ENCODE assay signal across 8 cellular contexts in the genomic region with DNA sequence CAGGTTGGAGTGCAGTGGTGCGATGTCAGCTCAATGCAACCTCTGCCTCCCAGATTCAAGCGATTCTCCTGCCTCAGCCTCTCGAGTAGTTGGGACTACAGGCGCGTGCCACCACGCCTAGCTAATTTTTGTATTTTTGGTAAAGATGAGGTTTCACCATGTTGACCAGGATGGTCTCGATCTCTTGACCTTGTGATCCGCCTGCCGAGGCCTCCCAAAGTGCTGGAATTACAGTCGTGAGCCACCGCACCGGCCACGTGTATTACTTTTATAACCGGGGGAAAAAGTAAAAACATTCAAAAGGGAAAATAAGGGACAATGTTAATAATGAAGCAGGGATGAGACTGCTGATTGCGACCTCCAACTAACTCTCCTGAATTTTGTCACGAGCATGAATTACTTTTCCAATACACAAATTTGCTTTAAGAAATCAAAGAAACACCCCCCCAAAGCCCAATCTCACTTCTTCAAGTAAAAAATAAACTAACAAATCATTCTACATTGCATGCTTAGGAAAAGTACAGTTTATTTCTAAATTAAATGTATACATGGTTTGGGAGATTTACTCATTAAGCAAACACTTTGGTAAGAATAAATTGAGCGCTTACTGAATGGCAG. TPM values are rescaled to one million over a fixed set of nuclear protein-coding genes. Genes with fewer than 3 reads are reported as not detected.
DNase-seq lines count a peak whose midpoint lies in the region; ATAC-seq, FAIRE-seq and TF ChIP-seq lines count a peak whose summit lies in the region.

No MANE protein-coding gene starts in this region.

- peaks cover 2 to 38% of the 10 kb centered on the region in 2 experiments for H3K4me1 ChIP-seq in K562 (replicated peaks in 1 of 2; ENCODE audit: control insufficient read depth in 2 of 2, insufficient read depth in 2 of 2, low read length in 2 of 2)
- peaks cover 21 to 38% (median 29%) of the 10 kb centered on the region in 4 donors for H3K4me1 ChIP-seq in transverse colon

- TF ChIP-seq POLR2A in K562 (conservative IDR thresholded peaks at IDR 0.05) = no peak
- no peak for TF ChIP-seq POLR2A in transverse colon (IDR thresholded peaks at IDR 0.05)

- H3K9ac ChIP-seq in K562 (ENCODE audit: insufficient read depth in 1 of 2, low read depth in 2 of 2, low read length in 2 of 2) = peak overlapping the region in 1 of 2 experiments; percentile 94; a peak in 3 of 4 replicates

- ATAC-seq in K562 (no peak), memory B cell (ENCODE audit: low read depth) (no peak), esophagus mucosa (no peak)

- no peak for FAIRE-seq in K562 (lab: Jason Lieb, UNC)

- H3K4me2 ChIP-seq in K562 (ENCODE audit: insufficient read depth, low read length) = peak overlapping the region; percentile 96

- peaks cover 45% of the 10 kb centered on the region for H3K4me1 Mint-ChIP-seq in activated naive CD4-positive, alpha-beta T cell treated with anti-CD3 and anti-CD28 coated beads, Interleukin-2, amount 10 ng/mL, durations not matched to agents 7 days and 5 days
- peaks cover 19% of the 10 kb centered on the region for H3K4me1 Mint-ChIP-seq in memory B cell

- TF ChIP-seq CTCF in K562 (IDR thresholded peaks at IDR 0.05 in 2 of 3, conservative IDR thresholded peaks at IDR 0.05 in 1 of 3; ENCODE audit: insufficient read depth in 2 of 3, low read depth in 1 of 3, low read length in 3 of 3) (no peak), transverse colon (IDR thresholded peaks at IDR 0.05) (no peak)

- no peak for TF ChIP-seq EP300 in K562 (IDR thresholded peaks at IDR 0.05; ENCODE audit: low read length)
- no peak for TF ChIP-seq EP300 in transverse colon (IDR thresholded peaks at IDR 0.05; ENCODE audit: low read depth)

- no peak for DNase-seq in activated naive CD4-positive, alpha-beta T cell treated with anti-CD3 and anti-CD28 coated beads, Interleukin-2, amount 10 ng/mL, durations not matched to agents 7 days and 5 days
- no peak for DNase-seq in activated naive CD4-positive, alpha-beta T cell (lab: John Stamatoyannopoulos, UW)
- DNase-seq in K562 (ENCODE audit: extremely low read depth in 1 of 4, low spot score in 3 of 4) = peak in 1 of 4 experiments; percentile 19
- DNase-seq in memory B cell (ENCODE audit: low spot score in 2 of 2) = no peak
- DNase-seq in transverse colon = no peak
- DNase-seq in SK-N-DZ (ENCODE audit: low spot score) = no peak
- no peak for DNase-seq in nucleus accumbens (lab: John Stamatoyannopoulos, UW)

- TF ChIP-seq RAD21 in K562 (CRISPR knock-in tag; conservative IDR thresholded peaks at IDR 0.05 in 1 of 2, IDR thresholded peaks at IDR 0.05 in 1 of 2) = no peak

- H3K4me3 ChIP-seq in K562 (peak overlapping the region; percentile 77), transverse colon (peak overlapping the region in 3 of 4 donors; percentile 82 to 94 (median 92))

- 67% methylated on average over 17 of the region's 17 CpGs for whole genome bisulfite sequencing in K562 (ENCODE audit: insufficient coverage, low coverage, missing lambda C conversion rate)
- 71 to 83% methylated on average over 8 to 17 of the region's 17 CpGs for WGBS in transverse colon (ENCODE audit: low coverage in 1 of 2), 2 donors

- H3K27ac Mint-ChIP-seq in activated naive CD4-positive, alpha-beta T cell treated with anti-CD3 and anti-CD28 coated beads, Interleukin-2, amount 10 ng/mL, durations not matched to agents 7 days and 5 days = peak overlapping the region; percentile 96
- peak overlapping the region; percentile 93 for H3K27ac Mint-ChIP-seq in memory B cell

- intact Hi-C loops in K562 (cut with micrococcal nuclease) = loop anchor here (2.0 kb wide), 1 partner anchor 68 kb away; no protein-coding TSS in a partner anchor
- intact Hi-C loops in transverse colon (cut with DNase I; ENCODE audit: low total_unique reads) = loop anchor here (10.0 kb wide), 1 partner anchor 290 kb away; no protein-coding TSS in a partner anchor

- H3K27me3 ChIP-seq in K562 (ENCODE audit: control insufficient read depth in 2 of 2, insufficient read depth in 2 of 2, low read length in 2 of 2) (no peaks in the 10 kb centered on the region), transverse colon (no peaks in the 10 kb centered on the region)

- H3K4me3 Mint-ChIP-seq in activated naive CD4-positive, alpha-beta T cell treated with anti-CD3 and anti-CD28 coated beads, Interleukin-2, amount 10 ng/mL, durations not matched to agents 7 days and 5 days = peak overlapping the region; percentile 92
- H3K4me3 Mint-ChIP-seq in memory B cell = peak overlapping the region; percentile 97

- peaks cover 40% of the 10 kb centered on the region for H3K79me2 ChIP-seq in K562 (ENCODE audit: control insufficient read depth, insufficient read depth, low read length)

- in situ Hi-C loops in K562 (cut with MboI) = no loop called here
- in situ Hi-C loops in transverse colon (cut with MboI; ENCODE audit: low pct_ligation_motif_present in 1 of 4, low pct_unique_long_range_greater_than_20kb in 1 of 4, low sequenced_read_pairs in 3 of 4) = no loop called here

- CTCF ChIA-PET in activated naive CD4-positive, alpha-beta T cell treated with anti-CD3 and anti-CD28 coated beads, Interleukin-2, amount 10 ng/mL, durations not matched to agents 7 days and 5 days (lab: Charles Lee) = interaction anchor here (0.8 to 1.4 kb wide), 2 partner anchors 26 to 290 kb away, joined by 3 read pairs; no protein-coding TSS in a partner anchor
- CTCF ChIA-PET in K562 (lab: Yijun Ruan, JAX; ENCODE audit: low intra/inter-chr PET ratio) = no interaction called here

- H3K36me3 ChIP-seq in K562 (ENCODE audit: control insufficient read depth, insufficient read depth, low read length) = peaks cover 39% of the 10 kb centered on the region
- no peaks in the 10 kb centered on the region for H3K36me3 ChIP-seq in transverse colon

- TSS peak; percentile 94 for BruUV-seq in K562 (replicated peaks; lab: Mats Ljungman, UMichigan)

- H3K27ac ChIP-seq in K562 (ENCODE audit: extremely low read depth, low read depth, low read length) (peak overlapping the region; percentile 99), transverse colon (peak overlapping the region; percentile 95 to 99 (median 97))

- H4K20me1 ChIP-seq in K562 (replicated peaks; ENCODE audit: control insufficient read depth, insufficient read depth, low read length) = peaks cover 19% of the 10 kb centered on the region

- peaks cover 36% of the 10 kb centered on the region for H3K36me3 Mint-ChIP-seq in activated naive CD4-positive, alpha-beta T cell treated with anti-CD3 and anti-CD28 coated beads, Interleukin-2, amount 10 ng/mL, durations not matched to agents 7 days and 5 days
- H3K36me3 Mint-ChIP-seq in memory B cell = peaks cover 12% of the 10 kb centered on the region

- H3K27me3 Mint-ChIP-seq in activated naive CD4-positive, alpha-beta T cell treated with anti-CD3 and anti-CD28 coated beads, Interleukin-2, amount 10 ng/mL, durations not matched to agents 7 days and 5 days = no peaks in the 10 kb centered on the region
- H3K27me3 Mint-ChIP-seq in memory B cell = no peaks in the 10 kb centered on the region

- peak overlapping the region; percentile 93 for H2AFZ ChIP-seq in K562 (ENCODE audit: low read depth, low read length)

- POLR2A ChIA-PET in K562 (lab: Yijun Ruan, JAX) = interaction anchor here (0.9 kb wide), 1 partner anchor 16 kb away, joined by 3 read pairs; no protein-coding TSS in a partner anchor

- peaks cover 7% of the 10 kb centered on the region for H3K9me1 ChIP-seq in K562 (ENCODE audit: control insufficient read depth, insufficient read depth, low read length)

- H3K9me3 Mint-ChIP-seq in activated naive CD4-positive, alpha-beta T cell treated with anti-CD3 and anti-CD28 coated beads, Interleukin-2, amount 10 ng/mL, durations not matched to agents 7 days and 5 days = no peaks in the 10 kb centered on the region
- peaks cover 2% of the 10 kb centered on the region for H3K9me3 Mint-ChIP-seq in memory B cell

- H3K9me3 ChIP-seq in K562 (replicated peaks; ENCODE audit: control insufficient read depth, insufficient read depth, low read depth, low read length) (0 out of 2 replicates have a peak, but pooled peaks cover 2% of the 10 kb centered on the region), transverse colon (no peaks in the 10 kb centered on the region)

RNA-seq across cellular contexts. Expression of a gene that starts 0.6 kb away (rescaled TPM):
- total RNA-seq in K562 (2011; cell fraction: chromatin; rRNA removed; ENCODE audit: low replicate concordance) = 46.0 and 78.8 TPM in 2 replicates
- total RNA-seq in K562 (2011; cell fraction: nucleolus; rRNA removed) = 18.3 and 20.5 TPM in 2 replicates
- 44.7 and 57.6 TPM in 2 replicates for total RNA-seq in K562 (2011; cell fraction: nucleoplasm; rRNA removed)
- total RNA-seq in K562 (2014; rRNA removed) (5.0 and 8.9 TPM in 2 replicates), K562 (2014; rRNA removed; fragmentation: Illumina TruSeq; extraction: Trizol) (12.8 and 18.2 TPM in 2 replicates), K562 (2015; rRNA removed; fragmentation: Illumina TruSeq; extraction: Trizol) (12.5 and 13.2 TPM in 2 replicates), K562 (2021) (16.1 and 16.6 TPM in 2 replicates), transverse colon (10 to 100 TPM; 12.7 to 29.7 (median 23.6) TPM), esophagus mucosa (18.5 TPM)
- polyA plus RNA-seq in K562 (2011; rRNA removed) (5.9 and 6.9 TPM in 2 replicates), K562 (2014; fragmentation: Illumina TruSeq; extraction: Trizol) (3.6 and 4.0 TPM in 2 replicates), K562 (2014; fragmentation: Nextera tagmentation; extraction: Ambion mirVana) (under 1 TPM; 0.21 to 0.96 TPM), K562 (2014; rRNA removed) (2.5 and 3.1 TPM in 2 replicates)
- polyA plus RNA-seq in K562 (2011; cell fraction: cytosol; rRNA removed) = 2.5 and 4.5 TPM in 2 replicates
- polyA plus RNA-seq in K562 (2011; cell fraction: nucleus; rRNA removed) = 21.1 and 29.6 TPM in 2 replicates
- 2.3 and 3.1 TPM in 2 replicates for polyA plus RNA-seq in K562 (2012)
- polyA minus RNA-seq in K562 (2011; rRNA and poly(A)+ RNA removed) = 21.8 and 28.1 TPM in 2 replicates
- polyA minus RNA-seq in K562 (2011; cell fraction: cytosol; rRNA and poly(A)+ RNA removed) = 8.1 and 15.2 TPM in 2 replicates
- 21.9 and 43.3 TPM in 2 replicates for polyA minus RNA-seq in K562 (2011; cell fraction: nucleus; rRNA and poly(A)+ RNA removed)
- polyA plus RNA-seq in SK-N-DZ (2014; cell fraction: cytosol; rRNA removed) = 1.8 and 2.8 TPM in 2 replicates
- 1.3 and 1.5 TPM in 2 replicates for polyA plus RNA-seq in SK-N-DZ (2014; cell fraction: nucleus; rRNA removed)

RNA-seq across cellular contexts. Expression of a gene that starts 0.6 kb away (rescaled TPM):
- total RNA-seq in K562 (2011; cell fraction: chromatin; rRNA removed; ENCODE audit: low replicate concordance) = 147 and 331 TPM in 2 replicates
- total RNA-seq in K562 (2011; cell fraction: nucleolus; rRNA removed) = 125 and 159 TPM in 2 replicates
- total RNA-seq in K562 (2011; cell fraction: nucleoplasm; rRNA removed) = 177 and 284 TPM in 2 replicates
- total RNA-seq in K562 (2014; rRNA removed) (72.2 and 87.8 TPM in 2 replicates), K562 (2014; rRNA removed; fragmentation: Illumina TruSeq; extraction: Trizol) (119 and 126 TPM in 2 replicates), K562 (2015; rRNA removed; fragmentation: Illumina TruSeq; extraction: Trizol) (103 and 109 TPM in 2 replicates), K562 (2021) (91.8 and 102 TPM in 2 replicates), transverse colon (100 to 1,000 TPM in 2 of 4 donors, 10 to 100 TPM in 2; 38.5 to 120 (median 99.0) TPM), esophagus mucosa (38.6 TPM)
- polyA plus RNA-seq in K562 (2011; rRNA removed) (137 and 154 TPM in 2 replicates), K562 (2014; fragmentation: Illumina TruSeq; extraction: Trizol) (103 and 125 TPM in 2 replicates), K562 (2014; fragmentation: Nextera tagmentation; extraction: Ambion mirVana) (10 to 100 TPM; 34.2 to 53.8 TPM), K562 (2014; rRNA removed) (91.6 and 99.5 TPM in 2 replicates)
- 51.4 and 88.4 TPM in 2 replicates for polyA plus RNA-seq in K562 (2011; cell fraction: cytosol; rRNA removed)
- polyA plus RNA-seq in K562 (2011; cell fraction: nucleus; rRNA removed) = 247 and 349 TPM in 2 replicates
- polyA plus RNA-seq in K562 (2012) = 60.3 and 89.4 TPM in 2 replicates
- polyA minus RNA-seq in K562 (2011; rRNA and poly(A)+ RNA removed) = 170 and 175 TPM in 2 replicates
- polyA minus RNA-seq in K562 (2011; cell fraction: cytosol; rRNA and poly(A)+ RNA removed) = 53.3 and 59.3 TPM in 2 replicates
- polyA minus RNA-seq in K562 (2011; cell fraction: nucleus; rRNA and poly(A)+ RNA removed) = 96.0 and 220 TPM in 2 replicates
- polyA plus RNA-seq in SK-N-DZ (2014; cell fraction: cytosol; rRNA removed) = 76.0 and 87.5 TPM in 2 replicates
- 128 and 161 TPM in 2 replicates for polyA plus RNA-seq in SK-N-DZ (2014; cell fraction: nucleus; rRNA removed)

RNA-seq across cellular contexts. Expression of a gene that starts 29.9 kb away (rescaled TPM):
- not detected in 2 replicates for total RNA-seq in K562 (2011; cell fraction: chromatin; rRNA removed; ENCODE audit: low replicate concordance)
- total RNA-seq in K562 (2011; cell fraction: nucleolus; rRNA removed) = not detected in 2 replicates
- not detected in 2 replicates for total RNA-seq in K562 (2011; cell fraction: nucleoplasm; rRNA removed)
- total RNA-seq in K562 (2014; rRNA removed) = not detected in 2 replicates
- not detected in 2 replicates for total RNA-seq in K562 (2014; rRNA removed; fragmentation: Illumina TruSeq; extraction: Trizol)
- not detected in 2 replicates for total RNA-seq in K562 (2015; rRNA removed; fragmentation: Illumina TruSeq; extraction: Trizol)
- total RNA-seq in K562 (2021) = not detected in 2 replicates
- not detected in 2 replicates for polyA plus RNA-seq in K562 (2011; rRNA removed)
- not detected in 2 replicates for polyA plus RNA-seq in K562 (2011; cell fraction: cytosol; rRNA removed)
- not detected in 2 replicates for polyA plus RNA-seq in K562 (2011; cell fraction: nucleus; rRNA removed)
- not detected in 2 replicates for polyA plus RNA-seq in K562 (2012)
- polyA plus RNA-seq in K562 (2014; fragmentation: Illumina TruSeq; extraction: Trizol) = not detected in 2 replicates
- polyA plus RNA-seq in K562 (2014; fragmentation: Nextera tagmentation; extraction: Ambion mirVana) = not detected
- not detected in 2 replicates for polyA plus RNA-seq in K562 (2014; rRNA removed)
- not detected in 2 replicates for polyA minus RNA-seq in K562 (2011; rRNA and poly(A)+ RNA removed)
- not detected in 2 replicates for polyA minus RNA-seq in K562 (2011; cell fraction: cytosol; rRNA and poly(A)+ RNA removed)
- not detected in 2 replicates for polyA minus RNA-seq in K562 (2011; cell fraction: nucleus; rRNA and poly(A)+ RNA removed)
- 1 to 10 TPM in 2 of 4 donors, not detected in 2; 1.2 to 5.4 TPM for total RNA-seq in transverse colon
- not detected in 2 replicates for polyA plus RNA-seq in SK-N-DZ (2014; cell fraction: cytosol; rRNA removed)
- polyA plus RNA-seq in SK-N-DZ (2014; cell fraction: nucleus; rRNA removed) = not detected in 2 replicates
- total RNA-seq in esophagus mucosa = 0.84 TPM
